18 cellular contexts compared by ENCODE assay signal in genomic region chr6:138563650-138564049, GRCh38.
"Had no signal": no experiment of that assay in that cellular context is flagged by ENCODE, and none has a peak within 500 bp of the region (broad histone marks: within the 10 kb centered on the region; RNA-seq: fewer than 3 reads in every experiment).

No MANE protein-coding gene starts in this region.

- H3K27ac ChIP-seq: neural progenitor cell, thoracic aorta had no signal

- H3K36me3 Mint-ChIP-seq: activated naive CD8-positive, alpha-beta T cell; stimulated activated effector memory CD8-positive, alpha-beta T cell treated with anti-CD3 and anti-CD28 coated beads, Interleukin-12 subunit alpha, Interleukin-12 subunit beta, amount 100 ng/mL, for 72 hours had no signal

- H3K4me3 Mint-ChIP-seq: activated CD4-positive, alpha-beta T cell treated with anti-CD3 and anti-CD28 coated beads, Interleukin-2, amount 10 ng/mL, durations not matched to agents 7 days and 5 days; activated naive CD8-positive, alpha-beta T cell; activated T-cell treated with anti-CD3 and anti-CD28 coated beads, Interleukin-2, amount 50 U/mL, for 72 hours; dendritic cell treated with granulocyte-macrophage colony-stimulating factor and Interleukin-4, amounts not matched to agents 40 ng/mL and 50 ng/mL, for 4 days; neural progenitor cell; stimulated activated effector memory CD8-positive, alpha-beta T cell treated with anti-CD3 and anti-CD28 coated beads, Interleukin-12 subunit alpha, Interleukin-12 subunit beta, amount 100 ng/mL, for 72 hours; T-helper 2 cell treated with Interferon-gamma antibody and Interleukin-4, amounts not matched to agents 5 μg/mL and 100 μg/mL, for 36 hours had no signal

- H3K36me3 ChIP-seq: neural progenitor cell, thoracic aorta had no signal

- H3K27me3 Mint-ChIP-seq: dendritic cell treated with granulocyte-macrophage colony-stimulating factor and Interleukin-4, amounts not matched to agents 40 ng/mL and 50 ng/mL, for 4 days had no signal

- H3K9me3 ChIP-seq: thoracic aorta had no signal

- ATAC-seq: activated T-cell treated with anti-CD3 and anti-CD28 coated beads, Interleukin-2, amount 50 U/mL, for 72 hours; left cardiac atrium; stimulated activated effector memory CD8-positive, alpha-beta T cell treated with anti-CD3 and anti-CD28 coated beads, Interleukin-12 subunit alpha, Interleukin-12 subunit beta, amount 100 ng/mL, for 72 hours had no signal

- H3K27ac Mint-ChIP-seq: activated CD4-positive, alpha-beta T cell treated with anti-CD3 and anti-CD28 coated beads, Interleukin-2, amount 10 ng/mL, durations not matched to agents 7 days and 5 days; activated naive CD8-positive, alpha-beta T cell; activated T-cell treated with anti-CD3 and anti-CD28 coated beads, Interleukin-2, amount 50 U/mL, for 72 hours; dendritic cell treated with granulocyte-macrophage colony-stimulating factor and Interleukin-4, amounts not matched to agents 40 ng/mL and 50 ng/mL, for 4 days; neural progenitor cell; stimulated activated effector memory CD8-positive, alpha-beta T cell treated with anti-CD3 and anti-CD28 coated beads, Interleukin-12 subunit alpha, Interleukin-12 subunit beta, amount 100 ng/mL, for 72 hours; T-helper 2 cell treated with Interferon-gamma antibody and Interleukin-4, amounts not matched to agents 5 μg/mL and 100 μg/mL, for 36 hours had no signal

- H3K27me3 ChIP-seq: neural progenitor cell had no signal

- H3K4me3 ChIP-seq: lung, neural progenitor cell, thoracic aorta had no signal

- H3K9me3 Mint-ChIP-seq: activated CD4-positive, alpha-beta T cell treated with anti-CD3 and anti-CD28 coated beads, Interleukin-2, amount 10 ng/mL, durations not matched to agents 7 days and 5 days; activated T-cell treated with anti-CD3 and anti-CD28 coated beads, Interleukin-2, amount 50 U/mL, for 72 hours; dendritic cell treated with granulocyte-macrophage colony-stimulating factor and Interleukin-4, amounts not matched to agents 40 ng/mL and 50 ng/mL, for 4 days; stimulated activated effector memory CD8-positive, alpha-beta T cell treated with anti-CD3 and anti-CD28 coated beads, Interleukin-12 subunit alpha, Interleukin-12 subunit beta, amount 100 ng/mL, for 72 hours; T-helper 2 cell treated with Interferon-gamma antibody and Interleukin-4, amounts not matched to agents 5 μg/mL and 100 μg/mL, for 36 hours had no signal

- DNase-seq: activated CD4-positive, alpha-beta T cell treated with anti-CD3 and anti-CD28 coated beads, Interleukin-2, amount 10 ng/mL, durations not matched to agents 7 days and 5 days; activated CD4-positive, CD25-positive, alpha-beta regulatory T cell; activated CD8-positive, alpha-beta memory T cell treated with anti-CD3 and anti-CD28 coated beads, Interleukin-2, amount 50 U/mL, for 48 hours; activated gamma-delta T cell; activated T-cell treated with anti-CD3 and anti-CD28 coated beads, Interleukin-2, amount 50 U/mL, for 72 hours; effector memory CD4-positive, alpha-beta T cell; erythroblast; hypothalamus; left cardiac atrium; stimulated activated CD4-positive, alpha-beta T cell treated with anti-CD3 and anti-CD28 coated beads, Interleukin-12 subunit alpha, Interleukin-12 subunit beta, amount 100 ng/mL, for 4 hours; stimulated activated CD4-positive, alpha-beta T cell treated with anti-CD3 and anti-CD28 coated beads, Interleukin-2, amount 100 ng/mL, for 24 hours had no signal

- H3K4me1 Mint-ChIP-seq: activated CD4-positive, alpha-beta T cell treated with anti-CD3 and anti-CD28 coated beads, Interleukin-2, amount 10 ng/mL, durations not matched to agents 7 days and 5 days; stimulated activated effector memory CD8-positive, alpha-beta T cell treated with anti-CD3 and anti-CD28 coated beads, Interleukin-12 subunit alpha, Interleukin-12 subunit beta, amount 100 ng/mL, for 72 hours had no signal
